In the genomic region with DNA sequence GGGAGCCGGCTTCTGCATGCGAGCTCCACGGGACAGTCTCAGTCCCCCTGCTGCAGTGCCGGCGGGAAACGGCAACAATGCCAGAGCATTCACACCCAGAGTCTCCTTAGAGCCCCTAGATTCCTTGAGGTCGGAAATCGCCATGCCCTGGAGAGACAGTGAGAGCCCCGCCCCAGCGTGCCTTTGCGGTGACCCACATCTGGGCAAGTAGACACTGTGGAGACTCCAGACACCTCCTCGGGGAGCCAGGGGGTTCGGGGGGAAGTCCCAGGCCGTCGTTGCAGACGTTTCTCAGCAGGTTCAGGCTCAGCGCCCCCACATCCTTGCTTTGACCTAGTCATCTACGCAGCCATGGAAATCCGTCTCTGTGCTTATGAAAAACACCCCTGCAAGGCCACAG, we compare ENCODE assay signal across 26 cellular contexts.
"Had no signal": no experiment of that assay in that cellular context is flagged by ENCODE, and none has a peak within 500 bp of the region (broad histone marks: within the 10 kb centered on the region; RNA-seq: fewer than 3 reads in every experiment).

No MANE protein-coding gene starts in this region.

- H3K4me3 ChIP-seq: adrenal gland, esophagus muscularis mucosa, ovary, prostate gland, sigmoid colon, smooth muscle cell had no signal

- H3K27ac ChIP-seq: adrenal gland, brain microvascular endothelial cell, esophagus muscularis mucosa, foreskin keratinocyte, neutrophil, ovary, prostate gland, sigmoid colon, VCaP had no signal

- H3K36me3 ChIP-seq: adrenal gland, brain microvascular endothelial cell, esophagus muscularis mucosa, neutrophil, ovary, prostate gland, sigmoid colon had no signal

- ATAC-seq: foreskin keratinocyte; left cardiac atrium; left ventricle myocardium superior; stimulated activated naive B cell treated with anti-CD40 and anti-IgM and Interleukin-4, amounts not matched to agents 10 μg/mL and 1 μg/mL and 100 μg/mL, for 72 hours had no signal

- H3K27me3 ChIP-seq: brain microvascular endothelial cell, foreskin keratinocyte, ovary had no signal

- DNase-seq: activated CD4-positive, alpha-beta T cell treated with anti-CD3 and anti-CD28 coated beads for 4 hours; activated CD4-positive, alpha-beta T cell treated with anti-CD3 and anti-CD28 coated beads, Interleukin-2, amount 50 U/mL, for 4 hours; activated CD8-positive, alpha-beta memory T cell treated with anti-CD3 and anti-CD28 coated beads for 24 hours; activated effector memory CD4-positive, alpha-beta T cell treated with anti-CD3 and anti-CD28 coated beads, Interleukin-2, amount 50 U/mL, for 16 hours; activated naive CD4-positive, alpha-beta T cell treated with anti-CD3 and anti-CD28 coated beads for 36 hours; activated naive CD8-positive, alpha-beta T cell treated with anti-CD3 and anti-CD28 coated beads for 36 hours; activated T-cell treated with anti-CD3 and anti-CD28 coated beads, Interleukin-2, amount 50 U/mL, for 1 hour; adrenal gland; brain microvascular endothelial cell; foreskin keratinocyte; left cardiac atrium; left ventricle myocardium superior; naive B cell; nephron progenitor cell; ovary; sigmoid colon; stimulated activated CD4-positive, alpha-beta T cell treated with anti-CD3 and anti-CD28 coated beads, Interleukin-1b, Interleukin-23, amount 100 ng/mL, for 48 hours; stimulated activated naive B cell treated with anti-CD40 and anti-IgM and Interleukin-4, amounts not matched to agents 10 μg/mL and 1 μg/mL and 100 μg/mL, for 72 hours; SW 1271; T-helper 9 cell; trophoblast cell had no signal

- H3K4me1 ChIP-seq: adrenal gland, foreskin keratinocyte, prostate gland had no signal

- H3K9me3 ChIP-seq: adrenal gland, esophagus muscularis mucosa, neutrophil, ovary, prostate gland, sigmoid colon had no signal
